Comparison of ENCODE assay signal across 2 cellular contexts in genomic region chr4:177187371-177187770, GRCh38.
TF ChIP-seq lines count a peak whose summit lies in the region.

No MANE protein-coding gene starts in this region.

TF ChIP-seq in IMR-90, 13 proteins besides CTCF, POLR2A, EP300 and RAD21 (continued from another document):
- TF ChIP-seq RCOR1 (IDR thresholded peaks at IDR 0.05; ENCODE audit: insufficient replicate concordance, low read length) (no peak), RFX5 (IDR thresholded peaks at IDR 0.05; ENCODE audit: low read depth, low read length) (no peak), MAFK (IDR thresholded peaks at IDR 0.05; ENCODE audit: low read depth, low read length) (no peak), BHLHE40 (IDR thresholded peaks at IDR 0.05; ENCODE audit: low read depth, low read length) (no peak), CHD1 (IDR thresholded peaks at IDR 0.05; ENCODE audit: low read depth, low read length) (no peak)

TF ChIP-seq in WTC11, 78 proteins besides CTCF, POLR2A, EP300 and RAD21 (continued from another document):
- TF ChIP-seq ARID4B (CRISPR knock-in tag; IDR thresholded peaks at IDR 0.05; ENCODE audit: borderline replicate concordance) (no peak), E2F4 (CRISPR knock-in tag; IDR thresholded peaks at IDR 0.05; ENCODE audit: borderline replicate concordance, low read depth) (no peak), PRDM15 (CRISPR knock-in tag; IDR thresholded peaks at IDR 0.05) (no peak), NFE2L1 (CRISPR knock-in tag; IDR thresholded peaks at IDR 0.05) (no peak)
